24 cellular contexts compared by ENCODE assay signal in the genomic region with DNA sequence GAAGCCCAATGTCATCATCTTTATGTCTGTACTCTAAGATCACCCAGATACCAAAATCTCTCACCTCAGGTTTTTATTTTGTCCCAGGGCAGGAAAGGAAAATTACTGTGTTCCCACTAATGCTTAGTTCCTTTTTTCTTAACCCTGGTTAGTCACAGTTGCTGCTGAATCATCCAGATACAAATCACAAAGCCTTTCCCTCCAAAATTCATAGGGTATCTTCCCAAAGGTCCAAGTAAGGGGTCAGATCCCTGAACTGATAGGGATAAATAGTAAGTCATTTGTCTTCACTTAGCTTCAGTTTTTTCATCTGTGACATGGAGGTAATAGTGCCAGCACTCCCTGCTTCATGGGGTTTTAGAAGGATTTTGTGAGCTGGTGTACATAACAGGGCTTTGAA. TPM values are rescaled to one million over a fixed set of nuclear protein-coding genes. Genes with fewer than 3 reads are reported as not detected.
A peak's percentile ranks its signal among the peaks of the same experiment; 100 is the strongest.
DNase-seq lines count a peak whose midpoint lies in the region; ATAC-seq and TF ChIP-seq lines count a peak whose summit lies in the region.
"Had no signal": no experiment of that assay in that cellular context is flagged by ENCODE, and none has a peak within 500 bp of the region (broad histone marks: within the 10 kb centered on the region; RNA-seq: fewer than 3 reads in every experiment).

No MANE protein-coding gene starts in this region.

- H3K4me2 ChIP-seq in PC-9 = peak overlapping the region; percentile 36
- H3K4me2 ChIP-seq: KMS-11 had no signal

- POLR2A ChIA-PET in PC-9 (lab: Charles Lee; ENCODE audit: unreplicated experiment) = interaction anchor here (0.8 kb wide), 1 partner anchor 667 kb away, joined by 12 read pairs; a partner anchor contains a TSS

- CTCF ChIA-PET in PC-9 (lab: Charles Lee) = no interaction called here

- no peaks in the 10 kb centered on the region for H3K9me2 ChIP-seq in PC-9 (ENCODE audit: insufficient read depth)

- H4K20me1 ChIP-seq in PC-9 (ENCODE audit: insufficient read depth) = no peaks in the 10 kb centered on the region

- H3K9me3 ChIP-seq in heart right ventricle = no peaks in the 10 kb centered on the region
- H3K9me3 ChIP-seq in PC-9 (ENCODE audit: insufficient read depth, low read depth) = no peaks in the 10 kb centered on the region
- no peaks in the 10 kb centered on the region for H3K9me3 ChIP-seq in endocrine pancreas (ENCODE audit: control insufficient read depth, low read length)
- H3K9me3 ChIP-seq: upper lobe of right lung had no signal

- H3F3A ChIP-seq in PC-9 (ENCODE audit: insufficient read depth, low read depth) = peaks cover 16% of the 10 kb centered on the region; the same call in 1 of the 2 replicates

- H3K4me1 Mint-ChIP-seq in type B pancreatic cell (ENCODE audit: unreplicated experiment) = peaks cover 9% of the 10 kb centered on the region
- H3K4me1 Mint-ChIP-seq: activated B cell treated with CpG ODN at 0.5 μM for 24 hours; activated naive CD8-positive, alpha-beta T cell treated with anti-CD3 and anti-CD28 coated beads, Interleukin-2, amount 10 ng/mL, durations not matched to agents 7 days and 5 days had no signal

- H3K36me3 ChIP-seq in heart right ventricle (no peaks in the 10 kb centered on the region), PC-9 (ENCODE audit: low read depth) (no peaks in the 10 kb centered on the region), endocrine pancreas (ENCODE audit: control insufficient read depth, insufficient read depth, low read length) (no peaks in the 10 kb centered on the region)
- H3K36me3 ChIP-seq: upper lobe of right lung had no signal

- DNase-seq in heart right ventricle = no peak
- no peak for DNase-seq in Right ventricle myocardium inferior (ENCODE audit: missing footprints)
- peak in 1 of 2 experiments; percentile 90 for DNase-seq in PC-9
- DNase-seq in type B pancreatic cell (ENCODE audit: extremely low spot score, unreplicated experiment) = no peak
- no peak for DNase-seq in omental fat pad (ENCODE audit: low spot score)
- no peak for DNase-seq in central memory CD4-positive, alpha-beta T cell
- DNase-seq in head of caudate nucleus = no peak
- DNase-seq: activated B cell treated with CpG ODN at 0.5 μM for 24 hours; activated CD4-positive, alpha-beta memory T cell treated with anti-CD3 and anti-CD28 coated beads for 36 hours; activated effector memory CD4-positive, alpha-beta T cell treated with Interleukin-2 at 50 U/mL for 16 hours; activated naive CD8-positive, alpha-beta T cell treated with anti-CD3 and anti-CD28 coated beads, Interleukin-2, amount 10 ng/mL, durations not matched to agents 7 days and 5 days; DMS 273 treated with DMSO at 0.1 percent for 48 hours; midbrain; NCI-H187 treated with DMSO at 0.1 percent for 48 hours; stimulated activated CD4-positive, alpha-beta T cell treated with anti-CD3 and anti-CD28 coated beads, Interleukin-15, amount 100 ng/mL, for 24 hours; stimulated activated CD8-positive, alpha-beta memory T cell treated with anti-CD3 and anti-CD28 coated beads, Interleukin-4, amount 100 ng/mL, for 48 hours; upper lobe of right lung had no signal

- peak overlapping the region in 6 of 10 donors; percentile 25 to 88 (median 80) for H3K27ac ChIP-seq in heart right ventricle
- H3K27ac ChIP-seq in PC-9 = peak overlapping the region; percentile 83
- H3K27ac ChIP-seq: KMS-11, parathyroid adenoma, upper lobe of right lung had no signal

- TF ChIP-seq CTCF in heart right ventricle (IDR thresholded peaks at IDR 0.05) = no peak
- no peak for TF ChIP-seq CTCF in PC-9 (conservative IDR thresholded peaks at IDR 0.05)
- TF ChIP-seq CTCF in type B pancreatic cell (conservative IDR thresholded peaks at IDR 0.05) = no peak
- no peak for TF ChIP-seq CTCF in omental fat pad (IDR thresholded peaks at IDR 0.05)

- H3K27me3 Mint-ChIP-seq in type B pancreatic cell = peaks cover 71% of the 10 kb centered on the region

- H3K79me2 ChIP-seq in PC-9 (ENCODE audit: low read depth) = no peaks in the 10 kb centered on the region
- H3K79me2 ChIP-seq: parathyroid adenoma had no signal

- no peaks in the 10 kb centered on the region for H3K36me3 Mint-ChIP-seq in type B pancreatic cell
- H3K36me3 Mint-ChIP-seq: activated naive CD8-positive, alpha-beta T cell treated with anti-CD3 and anti-CD28 coated beads, Interleukin-2, amount 10 ng/mL, durations not matched to agents 7 days and 5 days had no signal

- H3K27me3 ChIP-seq in heart right ventricle = peaks cover 0 to 16% (median 0%) of the 10 kb centered on the region in 7 donors
- no peaks in the 10 kb centered on the region for H3K27me3 ChIP-seq in PC-9 (ENCODE audit: insufficient read depth, low read depth)
- no peaks in the 10 kb centered on the region for H3K27me3 ChIP-seq in endocrine pancreas (ENCODE audit: control insufficient read depth, insufficient read depth, low read length)

- H3K9ac ChIP-seq in endocrine pancreas (ENCODE audit: control insufficient read depth, insufficient read depth, low read length) = no peak overlapping the region
- H3K9ac ChIP-seq: KMS-11, parathyroid adenoma had no signal

- intact Hi-C loops in heart right ventricle (cut with DNase I) = loop anchor here in 3 of 10 donors (10.0 kb wide), 2 partner anchors 53 to 313 kb away; no protein-coding TSS in a partner anchor
- intact Hi-C loops in Right ventricle myocardium inferior (cut with DNase I) = loop anchor here (2.0 kb wide), 1 partner anchor 51 kb away; no protein-coding TSS in a partner anchor
- intact Hi-C loops in PC-9 (cut with micrococcal nuclease; ENCODE audit: unreplicated experiment) = no loop called here
- intact Hi-C loops in head of caudate nucleus (cut with DNase I) = no loop called here

- H3K4me1 ChIP-seq in heart right ventricle (peaks cover 3 to 34% (median 15%) of the 10 kb centered on the region in 9 donors), PC-9 (replicated peaks; ENCODE audit: insufficient read depth) (peaks cover 22% of the 10 kb centered on the region), endocrine pancreas (ENCODE audit: control insufficient read depth, insufficient read depth, low read length) (peaks cover 34% of the 10 kb centered on the region)
- H3K4me1 ChIP-seq: parathyroid adenoma had no signal

- H3K4me3 ChIP-seq in heart right ventricle (peak overlapping the region; percentile 62 to 78 (median 72)), PC-9 (no peak overlapping the region), endocrine pancreas (ENCODE audit: control insufficient read depth, insufficient read depth, low read length) (peak overlapping the region; percentile 92)
- H3K4me3 ChIP-seq: upper lobe of right lung had no signal

- no peaks in the 10 kb centered on the region for H3K9me3 Mint-ChIP-seq in type B pancreatic cell
- H3K9me3 Mint-ChIP-seq: activated B cell treated with CpG ODN at 0.5 μM for 24 hours; activated CD4-positive, alpha-beta memory T cell treated with anti-CD3 and anti-CD28 coated beads for 36 hours; activated naive CD8-positive, alpha-beta T cell treated with anti-CD3 and anti-CD28 coated beads, Interleukin-2, amount 10 ng/mL, durations not matched to agents 7 days and 5 days; natural killer cell treated with Interleukin-12 subunit alpha and Interleukin-12 subunit beta and Interleukin-15 and Interleukin-18, amount 100 ng/mL, for 72 hours had no signal

- no peak overlapping the region for H2AFZ ChIP-seq in PC-9
- H2AFZ ChIP-seq: parathyroid adenoma had no signal

- no TSS peak for BruUV-seq in PC-9 (replicated peaks; lab: Mats Ljungman, UMichigan)

- no peak overlapping the region for H3K27ac Mint-ChIP-seq in type B pancreatic cell
- H3K27ac Mint-ChIP-seq: activated B cell treated with CpG ODN at 0.5 μM for 24 hours; activated CD4-positive, alpha-beta memory T cell treated with anti-CD3 and anti-CD28 coated beads for 36 hours; activated naive CD8-positive, alpha-beta T cell treated with anti-CD3 and anti-CD28 coated beads, Interleukin-2, amount 10 ng/mL, durations not matched to agents 7 days and 5 days; natural killer cell treated with Interleukin-12 subunit alpha and Interleukin-12 subunit beta and Interleukin-15 and Interleukin-18, amount 100 ng/mL, for 72 hours had no signal

- ATAC-seq in heart right ventricle = no peak
- no peak for ATAC-seq in Right ventricle myocardium inferior
- ATAC-seq in omental fat pad (ENCODE audit: low FRiP score) = no peak
- ATAC-seq: HCT116; left lobe of liver; natural killer cell treated with Interleukin-12 subunit alpha and Interleukin-12 subunit beta and Interleukin-15 and Interleukin-18, amount 100 ng/mL, for 72 hours; sciatic nerve; upper lobe of right lung had no signal

- H3K4me3 Mint-ChIP-seq in type B pancreatic cell = peak overlapping the region; percentile 85
- H3K4me3 Mint-ChIP-seq: activated B cell treated with CpG ODN at 0.5 μM for 24 hours; activated CD4-positive, alpha-beta memory T cell treated with anti-CD3 and anti-CD28 coated beads for 36 hours; activated naive CD8-positive, alpha-beta T cell treated with anti-CD3 and anti-CD28 coated beads, Interleukin-2, amount 10 ng/mL, durations not matched to agents 7 days and 5 days; natural killer cell treated with Interleukin-12 subunit alpha and Interleukin-12 subunit beta and Interleukin-15 and Interleukin-18, amount 100 ng/mL, for 72 hours had no signal

RNA-seq across cellular contexts. Expression of a gene that starts 2.2 kb away (rescaled TPM):
- total RNA-seq in heart right ventricle (100 to 1,000 TPM in 2 of 10 donors, 10 to 100 TPM in 8; 36.2 to 104 (median 55.5) TPM), Right ventricle myocardium inferior (76.6 TPM), PC-9 (2021) (0.11 and 0.18 TPM in 2 replicates), type B pancreatic cell (ENCODE audit: low replicate concordance) (5.6 and 7.4 TPM in 2 replicates), omental fat pad (10 to 100 TPM in 1 of 4 donors, 1 to 10 TPM in 3; 2.5 to 12.1 (median 6.4) TPM)
- polyA plus RNA-seq in heart right ventricle = 10 to 100 TPM; 25.4 to 27.7 TPM
- total RNA-seq: activated B cell treated with CpG ODN at 0.5 μM for 24 hours; activated CD4-positive, alpha-beta memory T cell treated with anti-CD3 and anti-CD28 coated beads for 36 hours; activated naive CD8-positive, alpha-beta T cell treated with anti-CD3 and anti-CD28 coated beads, Interleukin-2, amount 10 ng/mL, durations not matched to agents 7 days and 5 days; natural killer cell treated with Interleukin-12 subunit alpha and Interleukin-12 subunit beta and Interleukin-15 and Interleukin-18, amount 100 ng/mL, for 72 hours had no signal
